ENCODE assay signal across 8 cellular contexts in genomic region chr1:220776725-220777326, GRCh38. TPM values are rescaled to one million over a fixed set of nuclear protein-coding genes. Genes with fewer than 3 reads are reported as not detected.
DNase-seq lines count a peak whose midpoint lies in the region; ATAC-seq, FAIRE-seq and TF ChIP-seq lines count a peak whose summit lies in the region.

No MANE protein-coding gene starts in this region.

- H3K4me3 ChIP-seq in A549 (no peak overlapping the region), brain microvascular endothelial cell (ENCODE audit: low read depth, low read length) (no peak overlapping the region)

- TF ChIP-seq EP300 in A549 (IDR thresholded peaks at IDR 0.05), result no peak

- H3K27ac ChIP-seq in A549 (no peak overlapping the region), brain microvascular endothelial cell (no peak overlapping the region)

- TF ChIP-seq POLR2A in A549 (IDR thresholded peaks at IDR 0.05; ENCODE audit: low read length), result no peak

- DNase-seq in A549 (ENCODE audit: low read depth in 1 of 2, low spot score in 1 of 2) (peak; percentile 72 to 91), GM13976 (ENCODE audit: low spot score) (peak; percentile 78), NCI-H1694 (lab: John Stamatoyannopoulos, UW) (peak; percentile 55), brain microvascular endothelial cell (peak; percentile 63), islet precursor cell (peak; percentile 88)
- peak; percentile 39 to 57 (median 48) for DNase-seq in stimulated activated CD4-positive, alpha-beta T cell treated with anti-CD3 and anti-CD28 coated beads, Interleukin-1b, Interleukin-23, amount 100 ng/mL, for 24 hours (ENCODE audit: low read depth in 4 of 4, low spot score in 1 of 4)

- H3K36me3 ChIP-seq in brain microvascular endothelial cell (replicated peaks), result no peaks in the 10 kb centered on the region

- TF ChIP-seq CTCF in A549 (IDR thresholded peaks at IDR 0.05) (peak; percentile 93), GM13976 (IDR thresholded peaks at IDR 0.05; ENCODE audit: borderline replicate concordance, control extremely low read depth, extremely low read depth, insufficient read depth, missing control alignments) (peak; percentile 92), brain microvascular endothelial cell (IDR thresholded peaks at IDR 0.05; ENCODE audit: low read depth, low read length, missing control alignments) (peak; percentile 96)

- 32% methylated on average over 17 of the region's 19 CpGs for WGBS in A549 (ENCODE audit: missing lambda C conversion rate)

- in situ Hi-C loops in GM13976 (cut with MboI; ENCODE audit: low sequenced_read_pairs, unreplicated experiment) (loop anchor here (10.0 to 25.0 kb wide), 3 partner anchors 92 to 940 kb away; no protein-coding TSS in a partner anchor), brain microvascular endothelial cell (cut with HindIII; ENCODE audit: low pct_ligation_motif_present, low sequenced_read_pairs) (no loop called here)

- H3K27me3 ChIP-seq in brain microvascular endothelial cell (replicated peaks), result no peaks in the 10 kb centered on the region

- POLR2A ChIA-PET in A549 (lab: Yijun Ruan, JAX), result no interaction called here

- ATAC-seq in A549 (peak; percentile 99 to 100), HG02870 (IDR thresholded peaks at IDR 0.05; ENCODE audit: unreplicated experiment) (peak; percentile 79)

- TF ChIP-seq RAD21 in A549 (conservative IDR thresholded peaks at IDR 0.05 in 1 of 2, IDR thresholded peaks at IDR 0.05 in 1 of 2), result peak; percentile 94 to 96

- no peak overlapping the region for H3K4me2 ChIP-seq in A549

- CTCF ChIA-PET in A549 (lab: Yijun Ruan, JAX), result interaction anchor here (0.6 to 5.2 kb wide), 50 partner anchors 9 to 1678 kb away, joined by 3 to 78 read pairs (median 5); partner anchors contain the start of genes C1orf115, MTARC1 and MTARC2

- H3K9me3 ChIP-seq in A549, result no peaks in the 10 kb centered on the region

- no peaks in the 10 kb centered on the region for H3K4me1 ChIP-seq in A549

- FAIRE-seq in A549 (lab: Jason Lieb, UNC), result no peak
- FAIRE-seq in TTC549 (lab: Jason Lieb, UNC), result peak; percentile 62

TF ChIP-seq in A549, 52 proteins besides CTCF, POLR2A, EP300 and RAD21:
- TF ChIP-seq NFE2L2 (conservative IDR thresholded peaks at IDR 0.05; ENCODE audit: low read length) (no peak), NR3C1 (IDR thresholded peaks at IDR 0.05) (no peak), SMC3 (IDR thresholded peaks at IDR 0.05) (peak; percentile 85)

RNA-seq across cellular contexts. Expression of gene MTARC1, which starts 9.9 kb away (rescaled TPM):
- polyA plus RNA-seq in A549 (2011; rRNA removed) (9.1 and 9.5 TPM in 2 replicates), A549 (2017; fragmentation: RNase III; extraction: RNeasy Plus Mini Kit Qiagen cat#74134 plus additional on column Dnase treatment) (10.1 to 10.9 TPM (median 10.5 TPM) in 3 replicates)
- polyA plus RNA-seq in A549 (2012; cell fraction: cytosol; rRNA removed), result 5.3 and 6.1 TPM in 2 replicates
- 3.1 and 3.5 TPM in 2 replicates for polyA plus RNA-seq in A549 (2012; cell fraction: nucleus; rRNA removed)
- 3.2 and 4.5 TPM in 2 replicates for polyA minus RNA-seq in A549 (2011; rRNA and poly(A)+ RNA removed)

RNA-seq across cellular contexts. Expression of gene MTARC2, which starts 28.7 kb away (rescaled TPM):
- 17.7 and 18.4 TPM in 2 replicates for polyA plus RNA-seq in A549 (2011; rRNA removed)
- polyA plus RNA-seq in A549 (2012; cell fraction: cytosol; rRNA removed), result 7.8 and 10.6 TPM in 2 replicates
- 18.3 and 23.4 TPM in 2 replicates for polyA plus RNA-seq in A549 (2012; cell fraction: nucleus; rRNA removed)
- 11.1 to 14.6 TPM (median 13.5 TPM) in 3 replicates for polyA plus RNA-seq in A549 (2017; fragmentation: RNase III; extraction: RNeasy Plus Mini Kit Qiagen cat#74134 plus additional on column Dnase treatment)
- 4.2 and 7.9 TPM in 2 replicates for polyA minus RNA-seq in A549 (2011; rRNA and poly(A)+ RNA removed)
